In the genomic region with DNA sequence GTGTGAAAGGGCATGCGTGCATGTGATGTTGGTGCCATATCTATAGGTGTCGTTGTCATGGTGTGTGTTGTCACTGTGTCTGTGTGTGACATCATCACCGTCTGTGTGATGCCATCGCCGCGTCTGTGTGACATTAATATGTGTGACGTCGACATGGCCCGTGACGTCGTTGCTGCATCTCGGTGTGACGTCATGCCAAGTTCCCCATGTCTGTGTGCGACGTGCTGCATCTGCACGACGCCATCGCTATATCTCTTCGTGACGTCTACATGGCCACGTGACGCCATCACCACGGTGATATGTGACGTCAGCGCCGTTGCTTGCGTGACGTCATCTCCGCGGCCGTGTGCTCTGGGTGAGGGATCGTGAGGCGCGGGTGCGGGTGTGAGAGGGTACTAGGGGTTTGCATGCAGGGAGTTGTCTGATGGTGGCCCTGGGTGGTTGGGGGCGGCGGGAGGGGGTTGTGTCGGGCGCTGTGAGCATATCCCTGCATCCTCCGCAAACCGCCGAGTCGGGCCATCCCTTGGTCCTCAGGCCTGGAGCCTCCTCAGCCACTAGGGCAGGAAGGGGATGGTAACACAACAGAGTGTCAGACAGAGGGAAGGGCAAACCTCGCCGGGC, we compare ENCODE assay signal across 1 cellular context.
TF ChIP-seq lines count a peak whose summit lies in the region.

No MANE protein-coding gene starts in this region.

TF ChIP-seq in GM12878, 131 proteins besides CTCF, POLR2A, EP300 and RAD21 (continued from another document):
- TF ChIP-seq BCLAF1 (IDR thresholded peaks at IDR 0.05) (no peak), CREM (IDR thresholded peaks at IDR 0.05; ENCODE audit: low read depth) (peak; percentile 91), RB1 (IDR thresholded peaks at IDR 0.05; ENCODE audit: borderline replicate concordance) (no peak), TCF3 (IDR thresholded peaks at IDR 0.05; ENCODE audit: borderline replicate concordance, insufficient read depth, low read depth, low read length) (peak; percentile 79; the same call in 1 of the 2 replicates), IRF3 (IDR thresholded peaks at IDR 0.05) (no peak), TAF1 (IDR thresholded peaks at IDR 0.05; ENCODE audit: borderline replicate concordance, low read depth, low read length) (no peak)
